Comparison of ENCODE assay signal across 11 cellular contexts in genomic region chr4:158826057-158826456, GRCh38. TPM values are rescaled to one million over a fixed set of nuclear protein-coding genes. Genes with fewer than 3 reads are reported as not detected.
DNase-seq lines count a peak whose midpoint lies in the region; ATAC-seq and TF ChIP-seq lines count a peak whose summit lies in the region.
"Had no signal": no experiment of that assay in that cellular context is flagged by ENCODE, and none has a peak within 500 bp of the region (broad histone marks: within the 10 kb centered on the region; RNA-seq: fewer than 3 reads in every experiment).

No MANE protein-coding gene starts in this region.

- peaks cover 20 to 56% (median 36%) of the 10 kb centered on the region in 4 donors for H3K4me1 ChIP-seq in liver (ENCODE audit: control insufficient read depth in 4 of 4, insufficient read depth in 4 of 4, low read length in 3 of 4)

- TF ChIP-seq RAD21 in liver (IDR thresholded peaks at IDR 0.05) = no peak

- peak overlapping the region in 1 of 2 donors; percentile 2 for H3K9ac ChIP-seq in liver (ENCODE audit: low read depth in 1 of 2, low read length in 2 of 2)

- POLR2A ChIA-PET in GM10248 (lab: Yijun Ruan, JAX) = no interaction called here

- H3K4me3 ChIP-seq in liver (ENCODE audit: low read depth in 1 of 3, low read length in 3 of 3) = no peak overlapping the region
- H3K4me3 ChIP-seq: K562 had no signal

- no peaks in the 10 kb centered on the region for H3K27me3 ChIP-seq in liver (ENCODE audit: control insufficient read depth in 4 of 4, insufficient read depth in 4 of 4, low read length in 3 of 4)

- H3K36me3 ChIP-seq in liver (ENCODE audit: control insufficient read depth in 4 of 4, insufficient read depth in 3 of 4, low read depth in 1 of 4, low read length in 3 of 4) = peaks cover 0 to 4% (median 4%) of the 10 kb centered on the region in 4 donors

- no peaks in the 10 kb centered on the region for H3K9me3 ChIP-seq in liver (ENCODE audit: control insufficient read depth in 4 of 4, low read length in 3 of 4)

- peak overlapping the region; percentile 65 for H3K27ac ChIP-seq in liver (ENCODE audit: low read depth in 1 of 2, low read length in 2 of 2)

- TF ChIP-seq CTCF in liver (IDR thresholded peaks at IDR 0.05; ENCODE audit: low read depth, low read length, missing input control) (no peak), omental fat pad (IDR thresholded peaks at IDR 0.05) (no peak), GM10248 (IDR thresholded peaks at IDR 0.05; ENCODE audit: control extremely low read depth, extremely low read depth, low read depth, missing control alignments) (no peak)

- DNase-seq in HT-29 (ENCODE audit: low spot score) (peak; percentile 44), NCI-H187 (lab: John Stamatoyannopoulos, UW) (no peak), omental fat pad (ENCODE audit: low spot score) (no peak), GM10248 (ENCODE audit: extremely low spot score) (no peak), ecto neural progenitor cell (ENCODE audit: low spot score) (no peak)
- DNase-seq: activated B cell treated with CpG ODN at 0.5 μM for 24 hours, GDM1 had no signal

- ATAC-seq in GM18520 (IDR thresholded peaks at IDR 0.05; ENCODE audit: unreplicated experiment) = peak; percentile 30
- peak; percentile 61 for ATAC-seq in GM21786 (IDR thresholded peaks at IDR 0.05; ENCODE audit: unreplicated experiment)
- no peak for ATAC-seq in omental fat pad (ENCODE audit: low FRiP score)

- CTCF ChIA-PET in GM10248 (lab: Yijun Ruan, JAX) = interaction anchor here (1.3 to 4.1 kb wide), 3 partner anchors 11 to 25 kb away, joined by 3 to 17 read pairs (median 7); no protein-coding TSS in a partner anchor

TF ChIP-seq in liver, 16 proteins besides CTCF, POLR2A, EP300 and RAD21:
- no peak for TF ChIP-seq GABPA (IDR thresholded peaks at IDR 0.05 in 1 of 2, conservative IDR thresholded peaks at IDR 0.05 in 1 of 2)
- TF ChIP-seq SP1 (IDR thresholded peaks at IDR 0.05) = no peak

RNA-seq across cellular contexts. Expression of gene FNIP2, which starts 57.2 kb away (rescaled TPM):
- total RNA-seq in HT-29 (2014; rRNA removed; shearing (Covaris generic)) = 13.4 and 15.1 TPM in 2 replicates
- total RNA-seq in liver = 10 to 100 TPM; 36.7 to 88.7 TPM
- polyA plus RNA-seq in liver = 10 to 100 TPM in 1 of 2 donors, 1 to 10 TPM in 1; 8.8 to 10.3 TPM
- total RNA-seq in omental fat pad = 100 to 1,000 TPM in 1 of 4 donors, 10 to 100 TPM in 3; 56.4 to 125 (median 73.4) TPM
- total RNA-seq: activated B cell treated with CpG ODN at 0.5 μM for 24 hours had no signal
